Comparison of ENCODE assay signal across 18 cellular contexts in the genomic region with DNA sequence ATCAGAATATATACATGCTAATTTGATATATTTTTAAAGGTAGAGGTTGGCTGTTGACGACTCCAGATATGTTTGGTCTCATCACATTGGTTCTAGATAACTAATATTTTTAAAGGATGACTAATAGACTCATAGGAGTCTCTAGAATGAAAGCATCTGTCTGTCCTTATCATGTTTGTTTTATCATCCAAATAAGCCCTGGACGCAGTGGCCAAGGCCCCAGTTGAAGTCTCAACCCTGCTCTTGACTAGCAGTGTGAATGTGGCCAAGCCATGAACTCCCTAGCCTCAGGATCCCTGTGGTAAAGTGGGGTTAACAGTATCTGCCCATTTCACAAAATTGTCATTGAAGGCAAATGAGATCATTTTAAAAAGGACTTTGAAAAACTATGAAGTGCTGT. TPM values are rescaled to one million over a fixed set of nuclear protein-coding genes. Genes with fewer than 3 reads are reported as not detected.
A peak's percentile ranks its signal among the peaks of the same experiment; 100 is the strongest.
DNase-seq lines count a peak whose midpoint lies in the region; TF ChIP-seq lines count a peak whose summit lies in the region.
"Had no signal": no experiment of that assay in that cellular context is flagged by ENCODE, and none has a peak within 500 bp of the region (broad histone marks: within the 10 kb centered on the region; RNA-seq: fewer than 3 reads in every experiment).

No MANE protein-coding gene starts in this region.

- peak; percentile 19 for DNase-seq in BE2C
- peak; percentile 10 for DNase-seq in ELR (ENCODE audit: low read depth)
- no peak for DNase-seq in coronary artery (ENCODE audit: low spot score)
- no peak for DNase-seq in osteocyte (ENCODE audit: extremely low spot score, unreplicated experiment)
- no peak for DNase-seq in NCI-H187 (lab: John Stamatoyannopoulos, UW)
- no peak for DNase-seq in iPS-NIHi11 (ENCODE audit: low spot score)
- no peak for DNase-seq in CD8-positive, alpha-beta memory T cell
- no peak for DNase-seq in HuH-7.5 (ENCODE audit: low spot score)
- DNase-seq: activated CD4-positive, CD25-positive, alpha-beta regulatory T cell; activated CD8-positive, alpha-beta T cell treated with anti-CD3 and anti-CD28 coated beads, Interleukin-2, amount 10 ng/mL, durations not matched to agents 7 days and 5 days; activated gamma-delta T cell; adrenal gland; AML-193; NCI-H1417; NCI-H524; nephron progenitor cell; NK-92 treated with Interleukin-12 subunit alpha and Interleukin-12 subunit beta, amount 100 ng/mL, for 24 hours had no signal

- H3K4me3 Mint-ChIP-seq in osteocyte (ENCODE audit: unreplicated experiment): no peak overlapping the region
- no peak overlapping the region for H3K4me3 Mint-ChIP-seq in CD8-positive, alpha-beta memory T cell
- H3K4me3 Mint-ChIP-seq: activated CD8-positive, alpha-beta T cell treated with anti-CD3 and anti-CD28 coated beads, Interleukin-2, amount 10 ng/mL, durations not matched to agents 7 days and 5 days; GM23338; nephron progenitor cell had no signal

- TF ChIP-seq CTCF in BE2C (IDR thresholded peaks at IDR 0.05; ENCODE audit: low read depth, low read length) (no peak), coronary artery (IDR thresholded peaks at IDR 0.05) (no peak), osteocyte (IDR thresholded peaks at IDR 0.05) (no peak)

- POLR2A ChIA-PET in CD8-positive, alpha-beta memory T cell (lab: Charles Lee): no interaction called here

- H3K4me1 ChIP-seq in BE2C: peaks cover 11% of the 10 kb centered on the region
- peaks cover 6% of the 10 kb centered on the region for H3K4me1 ChIP-seq in CD8-positive, alpha-beta memory T cell (ENCODE audit: insufficient read depth, low read length)

- H3K4me3 ChIP-seq in BE2C (ENCODE audit: low read depth, low read length) (no peak overlapping the region), coronary artery (no peak overlapping the region)
- no peak overlapping the region for H3K4me3 ChIP-seq in CD8-positive, alpha-beta memory T cell (ENCODE audit: low read length)
- H3K4me3 ChIP-seq: adrenal gland, GM23338 had no signal

- H3K4me1 Mint-ChIP-seq in osteocyte (ENCODE audit: unreplicated experiment): peaks cover 72% of the 10 kb centered on the region
- peaks cover 32 to 41% (median 40%) of the 10 kb centered on the region in 3 donors for H3K4me1 Mint-ChIP-seq in CD8-positive, alpha-beta memory T cell

- no peaks in the 10 kb centered on the region for H3K27me3 Mint-ChIP-seq in osteocyte (ENCODE audit: unreplicated experiment)
- H3K27me3 Mint-ChIP-seq in CD8-positive, alpha-beta memory T cell: no peaks in the 10 kb centered on the region

- peak overlapping the region; percentile 80 to 91 for H3K27ac ChIP-seq in coronary artery
- H3K27ac ChIP-seq in CD8-positive, alpha-beta memory T cell (ENCODE audit: low read depth, low read length): no peak overlapping the region

- H3K27me3 ChIP-seq in BE2C: no peaks in the 10 kb centered on the region
- H3K27me3 ChIP-seq in CD8-positive, alpha-beta memory T cell (ENCODE audit: insufficient read depth, low read length, poor library complexity, severe bottlenecking): no peaks in the 10 kb centered on the region
- H3K27me3 ChIP-seq: adrenal gland had no signal

- peaks cover 17% of the 10 kb centered on the region for H3K36me3 Mint-ChIP-seq in osteocyte (ENCODE audit: unreplicated experiment)
- peaks cover 0 to 44% (median 13%) of the 10 kb centered on the region in 3 donors for H3K36me3 Mint-ChIP-seq in CD8-positive, alpha-beta memory T cell

- H3K9me3 ChIP-seq in BE2C: no peaks in the 10 kb centered on the region; the same call in 1 of the 2 replicates
- no peaks in the 10 kb centered on the region for H3K9me3 ChIP-seq in CD8-positive, alpha-beta memory T cell (ENCODE audit: low read length)
- H3K9me3 ChIP-seq: adrenal gland had no signal

- CTCF ChIA-PET in CD8-positive, alpha-beta memory T cell (lab: Charles Lee): interaction anchor here (1.6 to 1.7 kb wide), 2 partner anchors 12 to 36 kb away, joined by 3 to 5 read pairs; no protein-coding TSS in a partner anchor

- H3K36me3 ChIP-seq in BE2C: peaks cover 3% of the 10 kb centered on the region; the same call in 1 of the 2 replicates
- no peaks in the 10 kb centered on the region for H3K36me3 ChIP-seq in CD8-positive, alpha-beta memory T cell (ENCODE audit: insufficient read depth, low read length)

- no peaks in the 10 kb centered on the region for H3K9me3 Mint-ChIP-seq in osteocyte (ENCODE audit: unreplicated experiment)
- no peaks in the 10 kb centered on the region for H3K9me3 Mint-ChIP-seq in CD8-positive, alpha-beta memory T cell
- H3K9me3 Mint-ChIP-seq: GM23338, nephron progenitor cell had no signal

- peak overlapping the region; percentile 94 for H3K27ac Mint-ChIP-seq in osteocyte (ENCODE audit: unreplicated experiment)
- peak overlapping the region in 2 of 8 donors; percentile 8 to 57 for H3K27ac Mint-ChIP-seq in CD8-positive, alpha-beta memory T cell
- H3K27ac Mint-ChIP-seq: GM23338 had no signal

RNA-seq across cellular contexts. Expression of a gene that starts 53.6 kb away (rescaled TPM):
- polyA plus RNA-seq in BE2C (2012; ENCODE audit: insufficient read depth, insufficient read length, low read depth): 45.7 TPM
- total RNA-seq in osteocyte: 85.7 and 92.2 TPM in 2 replicates
- 10 to 100 TPM; 68.7 to 79.8 TPM for total RNA-seq in CD8-positive, alpha-beta memory T cell
- 22.9 TPM for polyA plus RNA-seq in CD8-positive, alpha-beta memory T cell

Comparison
In these comparisons a context has a peak if more than half of its experiments do, and no peak if none do; other contexts are left out.
1. DNase-seq: peak in BE2C (single experiment) and ELR (single experiment); none in coronary artery (single experiment), osteocyte (single experiment), NCI-H187 (0 of 2), iPS-NIHi11 (single experiment), CD8-positive, alpha-beta memory T cell (0 of 5) and HuH-7.5 (single experiment).